15 cellular contexts compared by ENCODE assay signal in genomic region chr9:132935021-132935420, GRCh38. TPM values are rescaled to one million over a fixed set of nuclear protein-coding genes. Genes with fewer than 3 reads are reported as not detected.
A peak's percentile ranks its signal among the peaks of the same experiment; 100 is the strongest.
DNase-seq lines count a peak whose midpoint lies in the region; ATAC-seq and TF ChIP-seq lines count a peak whose summit lies in the region.
"Had no signal": no experiment of that assay in that cellular context is flagged by ENCODE, and none has a peak within 500 bp of the region (broad histone marks: within the 10 kb centered on the region; RNA-seq: fewer than 3 reads in every experiment).

No MANE protein-coding gene starts in this region.

- no peak for TF ChIP-seq CTCF in WERI-Rb-1 (IDR thresholded peaks at IDR 0.05; ENCODE audit: low read depth, low read length)
- no peak for TF ChIP-seq CTCF in adrenal gland (IDR thresholded peaks at IDR 0.05)

- H3K36me3 ChIP-seq in WERI-Rb-1: peaks cover 23% of the 10 kb centered on the region
- H3K36me3 ChIP-seq in adrenal gland (replicated peaks in 1 of 2): peaks cover 0 to 8% of the 10 kb centered on the region in 2 donors

- peaks cover 0 to 10% of the 10 kb centered on the region in 2 donors for H3K4me1 ChIP-seq in adrenal gland (replicated peaks in 1 of 2)

- no peak overlapping the region for H3K4me3 ChIP-seq in WERI-Rb-1 (ENCODE audit: low read depth, low read length)
- no peak overlapping the region for H3K4me3 ChIP-seq in adrenal gland
- H3K4me3 ChIP-seq: BLaER1 treated with 17β-estradiol and CSF1 and Interleukin-3, amounts not matched to agents 10 nM and 100 nM had no signal

- 89 to 96% (median 91%) methylated on average over 6 of the region's 6 CpGs for WGBS in adrenal gland, 4 donors

- H3K9me3 ChIP-seq in WERI-Rb-1 (ENCODE audit: severe bottlenecking): no peaks in the 10 kb centered on the region
- no peaks in the 10 kb centered on the region for H3K9me3 ChIP-seq in adrenal gland (replicated peaks in 1 of 3)
- H3K9me3 ChIP-seq: BLaER1 treated with 17β-estradiol and CSF1 and Interleukin-3, amounts not matched to agents 10 nM and 100 nM had no signal

- TF ChIP-seq POLR2A in adrenal gland (IDR thresholded peaks at IDR 0.05): no peak

- intact Hi-C loops in adrenal gland (cut with DNase I): no loop called here

- peak; percentile 8 for DNase-seq in NCI-H1694 treated with DMSO at 0.1 percent for 48 hours (lab: John Stamatoyannopoulos, UW)
- DNase-seq in NCI-H524 treated with DMSO at 0.1 percent for 48 hours (lab: John Stamatoyannopoulos, UW): peak; percentile 19
- DNase-seq in WERI-Rb-1: peak; percentile 44
- DNase-seq in adrenal gland: no peak
- DNase-seq in NCI-H226: no peak
- DNase-seq: CD8-positive, alpha-beta T cell; DMS 273 treated with DMSO at 0.1 percent for 48 hours; DMS53; GOT3; H7 had no signal

- H3K27me3 ChIP-seq in WERI-Rb-1 (ENCODE audit: insufficient read depth, low read depth, severe bottlenecking): no peaks in the 10 kb centered on the region
- H3K27me3 ChIP-seq in adrenal gland: no peaks in the 10 kb centered on the region
- H3K27me3 ChIP-seq: BLaER1 treated with 17β-estradiol and CSF1 and Interleukin-3, amounts not matched to agents 10 nM and 100 nM had no signal

- no peak for ATAC-seq in GM18867 (IDR thresholded peaks at IDR 0.05; ENCODE audit: unreplicated experiment)
- no peak for ATAC-seq in GM21723 (IDR thresholded peaks at IDR 0.05; ENCODE audit: unreplicated experiment)
- ATAC-seq: CD8-positive, alpha-beta T cell had no signal

- H3K27ac ChIP-seq in WERI-Rb-1 (no peak overlapping the region), adrenal gland (no peak overlapping the region)
- H3K27ac ChIP-seq: BLaER1 treated with 17β-estradiol and CSF1 and Interleukin-3, amounts not matched to agents 10 nM and 100 nM had no signal

RNA-seq across cellular contexts. Expression of gene TSC1, which starts 9.4 kb away (rescaled TPM):
- 10 to 100 TPM; 38.5 to 87.7 (median 58.7) TPM for total RNA-seq in adrenal gland
- polyA plus RNA-seq in adrenal gland: 10 to 100 TPM; 29.4 to 37.6 (median 30.6) TPM

RNA-seq across cellular contexts. Expression of gene GFI1B, which starts 43.5 kb away (rescaled TPM):
- under 1 TPM in 2 of 8 donors, not detected in 6; 0.14 to 0.46 TPM for total RNA-seq in adrenal gland
- polyA plus RNA-seq in adrenal gland: under 1 TPM in 1 of 3 donors, not detected in 2; 0.03 TPM
- total RNA-seq: B cell; CD8-positive, alpha-beta T cell; H7; HT-29 had no signal

RNA-seq across cellular contexts. Expression of gene SPACA9, which starts 56.3 kb away (rescaled TPM):
- 10 to 100 TPM in 4 of 8 donors, 1 to 10 TPM in 4; 4.1 to 13.5 (median 9.4) TPM for total RNA-seq in adrenal gland
- polyA plus RNA-seq in adrenal gland: 10 to 100 TPM in 2 of 3 donors, 1 to 10 TPM in 1; 9.1 to 16.6 (median 14.2) TPM

RNA-seq across cellular contexts. Expression of gene AK8, which starts 56.9 kb away (rescaled TPM):
- total RNA-seq in adrenal gland: 1 to 10 TPM in 6 of 8 donors, under 1 TPM in 2; 0.69 to 6.0 (median 1.5) TPM
- 1 to 10 TPM; 1.3 to 2.0 (median 1.4) TPM for polyA plus RNA-seq in adrenal gland
- total RNA-seq: CD8-positive, alpha-beta T cell; HT-29 had no signal

Comparison
In these comparisons a context has a peak if more than half of its experiments do, and no peak if none do; other contexts are left out.
1. DNase-seq: peak in NCI-H1694 treated with DMSO at 0.1 percent for 48 hours (single experiment), NCI-H524 treated with DMSO at 0.1 percent for 48 hours (single experiment) and WERI-Rb-1 (single experiment); none in adrenal gland (0 of 7) and NCI-H226 (single experiment).